In genomic region chr11:129234978-129235377, GRCh38 we compare ENCODE assay signal across 15 cellular contexts.
"Had no signal": no experiment of that assay in that cellular context is flagged by ENCODE, and none has a peak within 500 bp of the region (broad histone marks: within the 10 kb centered on the region; RNA-seq: fewer than 3 reads in every experiment).

No MANE protein-coding gene starts in this region.

- H3K36me3 ChIP-seq: gastroesophageal sphincter, sigmoid colon had no signal

- H3K27me3 ChIP-seq: esophagus muscularis mucosa, gastroesophageal sphincter, sigmoid colon had no signal

- DNase-seq: effector memory CD4-positive, alpha-beta T cell; glutamatergic neuron; left ventricle myocardium superior; naive thymus-derived CD4-positive, alpha-beta T cell; nephron progenitor cell; sigmoid colon; stimulated activated CD4-positive, alpha-beta T cell treated with anti-CD3 and anti-CD28 coated beads, Interleukin-12 subunit alpha, Interleukin-12 subunit beta, amount 100 ng/mL, for 4 hours; stimulated activated naive CD4-positive, alpha-beta T cell had no signal

- FAIRE-seq: endometrium, keratinocyte, urothelium cell line had no signal

- H3K4me3 ChIP-seq: esophagus muscularis mucosa, gastroesophageal sphincter, sigmoid colon, skin epidermis had no signal

- H3K9me3 ChIP-seq: esophagus muscularis mucosa, gastroesophageal sphincter, sigmoid colon had no signal

- H3K4me1 ChIP-seq: esophagus muscularis mucosa, gastroesophageal sphincter, sigmoid colon had no signal

- H3K27ac ChIP-seq: epithelial cell of prostate, esophagus muscularis mucosa, gastroesophageal sphincter, sigmoid colon, skin epidermis had no signal

- ATAC-seq: gastroesophageal sphincter; left ventricle myocardium superior; naive thymus-derived CD4-positive, alpha-beta T cell had no signal
